In the genomic region with DNA sequence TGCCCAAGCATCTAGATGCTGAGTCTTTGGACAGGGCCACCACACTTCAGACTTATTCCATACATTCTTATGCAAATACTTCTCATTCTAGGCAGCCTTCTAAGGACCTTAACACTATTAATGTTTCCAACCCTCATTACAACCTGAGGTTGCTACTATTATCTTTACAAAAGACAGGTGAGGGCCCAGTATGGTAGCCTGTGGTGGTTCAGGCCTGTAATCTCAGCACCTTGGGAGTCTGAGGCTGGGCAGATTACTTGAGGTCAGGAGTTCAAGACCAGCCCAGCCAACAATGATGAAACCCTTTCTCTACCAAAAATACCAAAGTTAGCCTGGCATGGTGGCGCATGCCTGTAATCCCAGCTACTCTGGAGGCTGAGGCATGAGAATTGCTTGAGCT, we compare ENCODE assay signal across 1 cellular context.
TF ChIP-seq lines count a peak whose summit lies in the region.

No MANE protein-coding gene starts in this region.

TF ChIP-seq in GM23338, 12 proteins besides CTCF, POLR2A, EP300 and RAD21 (continued from another document):
- TF ChIP-seq, protein P1, sequence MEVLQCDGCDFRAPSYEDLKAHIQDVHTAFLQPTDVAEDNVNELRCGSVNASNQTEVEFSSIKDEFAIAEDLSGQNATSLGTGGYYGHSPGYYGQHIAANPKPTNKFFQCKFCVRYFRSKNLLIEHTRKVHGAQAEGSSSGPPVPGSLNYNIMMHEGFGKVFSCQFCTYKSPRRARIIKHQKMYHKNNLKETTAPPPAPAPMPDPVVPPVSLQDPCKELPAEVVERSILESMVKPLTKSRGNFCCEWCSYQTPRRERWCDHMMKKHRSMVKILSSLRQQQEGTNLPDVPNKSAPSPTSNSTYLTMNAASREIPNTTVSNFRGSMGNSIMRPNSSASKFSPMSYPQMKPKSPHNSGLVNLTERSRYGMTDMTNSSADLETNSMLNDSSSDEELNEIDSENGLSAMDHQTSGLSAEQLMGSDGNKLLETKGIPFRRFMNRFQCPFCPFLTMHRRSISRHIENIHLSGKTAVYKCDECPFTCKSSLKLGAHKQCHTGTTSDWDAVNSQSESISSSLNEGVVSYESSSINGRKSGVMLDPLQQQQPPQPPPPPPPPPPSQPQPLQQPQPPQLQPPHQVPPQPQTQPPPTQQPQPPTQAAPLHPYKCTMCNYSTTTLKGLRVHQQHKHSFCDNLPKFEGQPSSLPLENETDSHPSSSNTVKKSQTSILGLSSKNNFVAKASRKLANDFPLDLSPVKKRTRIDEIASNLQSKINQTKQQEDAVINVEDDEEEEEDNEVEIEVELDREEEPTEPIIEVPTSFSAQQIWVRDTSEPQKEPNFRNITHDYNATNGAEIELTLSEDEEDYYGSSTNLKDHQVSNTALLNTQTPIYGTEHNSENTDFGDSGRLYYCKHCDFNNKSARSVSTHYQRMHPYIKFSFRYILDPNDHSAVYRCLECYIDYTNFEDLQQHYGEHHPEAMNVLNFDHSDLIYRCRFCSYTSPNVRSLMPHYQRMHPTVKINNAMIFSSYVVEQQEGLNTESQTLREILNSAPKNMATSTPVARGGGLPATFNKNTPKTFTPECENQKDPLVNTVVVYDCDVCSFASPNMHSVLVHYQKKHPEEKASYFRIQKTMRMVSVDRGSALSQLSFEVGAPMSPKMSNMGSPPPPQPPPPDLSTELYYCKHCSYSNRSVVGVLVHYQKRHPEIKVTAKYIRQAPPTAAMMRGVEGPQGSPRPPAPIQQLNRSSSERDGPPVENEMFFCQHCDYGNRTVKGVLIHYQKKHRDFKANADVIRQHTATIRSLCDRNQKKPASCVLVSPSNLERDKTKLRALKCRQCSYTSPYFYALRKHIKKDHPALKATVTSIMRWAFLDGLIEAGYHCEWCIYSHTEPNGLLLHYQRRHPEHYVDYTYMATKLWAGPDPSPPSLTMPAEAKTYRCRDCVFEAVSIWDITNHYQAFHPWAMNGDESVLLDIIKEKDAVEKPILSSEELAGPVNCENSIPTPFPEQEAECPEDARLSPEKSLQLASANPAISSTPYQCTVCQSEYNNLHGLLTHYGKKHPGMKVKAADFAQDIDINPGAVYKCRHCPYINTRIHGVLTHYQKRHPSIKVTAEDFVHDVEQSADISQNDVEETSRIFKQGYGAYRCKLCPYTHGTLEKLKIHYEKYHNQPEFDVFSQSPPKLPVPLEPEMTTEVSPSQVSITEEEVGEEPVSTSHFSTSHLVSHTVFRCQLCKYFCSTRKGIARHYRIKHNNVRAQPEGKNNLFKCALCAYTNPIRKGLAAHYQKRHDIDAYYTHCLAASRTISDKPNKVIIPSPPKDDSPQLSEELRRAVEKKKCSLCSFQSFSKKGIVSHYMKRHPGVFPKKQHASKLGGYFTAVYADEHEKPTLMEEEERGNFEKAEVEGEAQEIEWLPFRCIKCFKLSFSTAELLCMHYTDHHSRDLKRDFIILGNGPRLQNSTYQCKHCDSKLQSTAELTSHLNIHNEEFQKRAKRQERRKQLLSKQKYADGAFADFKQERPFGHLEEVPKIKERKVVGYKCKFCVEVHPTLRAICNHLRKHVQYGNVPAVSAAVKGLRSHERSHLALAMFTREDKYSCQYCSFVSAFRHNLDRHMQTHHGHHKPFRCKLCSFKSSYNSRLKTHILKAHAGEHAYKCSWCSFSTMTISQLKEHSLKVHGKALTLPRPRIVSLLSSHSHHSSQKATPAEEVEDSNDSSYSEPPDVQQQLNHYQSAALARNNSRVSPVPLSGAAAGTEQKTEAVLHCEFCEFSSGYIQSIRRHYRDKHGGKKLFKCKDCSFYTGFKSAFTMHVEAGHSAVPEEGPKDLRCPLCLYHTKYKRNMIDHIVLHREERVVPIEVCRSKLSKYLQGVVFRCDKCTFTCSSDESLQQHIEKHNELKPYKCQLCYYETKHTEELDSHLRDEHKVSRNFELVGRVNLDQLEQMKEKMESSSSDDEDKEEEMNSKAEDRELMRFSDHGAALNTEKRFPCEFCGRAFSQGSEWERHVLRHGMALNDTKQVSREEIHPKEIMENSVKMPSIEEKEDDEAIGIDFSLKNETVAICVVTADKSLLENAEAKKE (CRISPR knock-in tag; IDR thresholded peaks at IDR 0.05): 0 out of 2 replicates have a peak, but pooled peaks have one; percentile 7
